In genomic region chr21:35475768-35476167, GRCh38 we compare ENCODE assay signal across 8 cellular contexts.
DNase-seq lines count a peak whose midpoint lies in the region; TF ChIP-seq lines count a peak whose summit lies in the region.
"Had no signal": no experiment of that assay in that cellular context is flagged by ENCODE, and none has a peak within 500 bp of the region (broad histone marks: within the 10 kb centered on the region; RNA-seq: fewer than 3 reads in every experiment).

No MANE protein-coding gene starts in this region.

- DNase-seq in HCEC 1CT (peak; percentile 89), NOMO-1 treated with dmso at 0.1 percent for 144 hours (lab: John Stamatoyannopoulos, UW; ENCODE audit: unreplicated experiment) (peak; percentile 75), skeletal muscle cell (ENCODE audit: low read depth) (peak; percentile 46), GM20000 (ENCODE audit: low spot score) (no peak), cerebellum (ENCODE audit: low spot score) (no peak), anterior cingulate cortex (lab: John Stamatoyannopoulos, UW) (no peak)
- DNase-seq: NCI-H2107 had no signal

- peaks cover 22% of the 10 kb centered on the region for H3K36me3 Mint-ChIP-seq in dendritic cell treated with granulocyte-macrophage colony-stimulating factor and Interleukin-4, amounts not matched to agents 40 ng/mL and 50 ng/mL, for 4 days (ENCODE audit: low read depth)

- intact Hi-C loops in dendritic cell treated with granulocyte-macrophage colony-stimulating factor and Interleukin-4, amounts not matched to agents 40 ng/mL and 50 ng/mL, for 4 days (cut with micrococcal nuclease), result loop anchor here (2.0 to 5.0 kb wide), 3 partner anchors 178 to 587 kb away; no protein-coding TSS in a partner anchor

- H3K4me3 ChIP-seq in skeletal muscle cell (ENCODE audit: low read depth, low read length), result no peak overlapping the region

- H3K4me3 Mint-ChIP-seq in dendritic cell treated with granulocyte-macrophage colony-stimulating factor and Interleukin-4, amounts not matched to agents 40 ng/mL and 50 ng/mL, for 4 days, result no peak overlapping the region

- H3K27ac Mint-ChIP-seq in dendritic cell treated with granulocyte-macrophage colony-stimulating factor and Interleukin-4, amounts not matched to agents 40 ng/mL and 50 ng/mL, for 4 days, result peak overlapping the region; percentile 92

- H3K9me3 Mint-ChIP-seq in dendritic cell treated with granulocyte-macrophage colony-stimulating factor and Interleukin-4, amounts not matched to agents 40 ng/mL and 50 ng/mL, for 4 days, result peaks cover 15% of the 10 kb centered on the region

- H3K4me1 Mint-ChIP-seq in dendritic cell treated with granulocyte-macrophage colony-stimulating factor and Interleukin-4, amounts not matched to agents 40 ng/mL and 50 ng/mL, for 4 days (ENCODE audit: low read depth), result peaks cover 79% of the 10 kb centered on the region

- TF ChIP-seq CTCF in GM20000 (IDR thresholded peaks at IDR 0.05; ENCODE audit: extremely low read depth, missing control alignments), result no peak

- no peaks in the 10 kb centered on the region for H3K27me3 Mint-ChIP-seq in dendritic cell treated with granulocyte-macrophage colony-stimulating factor and Interleukin-4, amounts not matched to agents 40 ng/mL and 50 ng/mL, for 4 days

Comparison
In these comparisons a context has a peak if more than half of its experiments do, and no peak if none do; other contexts are left out.
1. DNase-seq: peak in HCEC 1CT (single experiment), NOMO-1 treated with dmso at 0.1 percent for 144 hours (single experiment) and skeletal muscle cell (single experiment); none in GM20000 (single experiment), cerebellum (single experiment) and anterior cingulate cortex (0 of 58).